In genomic region chr1:224433041-224433670, GRCh38 we compare ENCODE assay signal across 8 cellular contexts. TPM values are rescaled to one million over a fixed set of nuclear protein-coding genes. Genes with fewer than 3 reads are reported as not detected.
DNase-seq lines count a peak whose midpoint lies in the region; ATAC-seq lines count a peak whose summit lies in the region.

No MANE protein-coding gene starts in this region.

- peak overlapping the region; percentile 81 for H3K27ac ChIP-seq in CD4-positive, alpha-beta memory T cell (ENCODE audit: low read depth, low read length)

- in situ Hi-C loops in KBM-7 (cut with MboI; ENCODE audit: low pct_unique_long_range_greater_than_20kb, low sequenced_read_pairs), result no loop called here

- CTCF ChIA-PET in CD4-positive, alpha-beta memory T cell (lab: Charles Lee; ENCODE audit: partially characterized antibody), result interaction anchor here (1.1 to 9.7 kb wide), 3 partner anchors 24 to 317 kb away, joined by 3 to 79 read pairs (median 10); no protein-coding TSS in a partner anchor
- CTCF ChIA-PET in activated CD4-positive, alpha-beta memory T cell treated with anti-CD3 and anti-CD28 coated beads, Interleukin-2, amount 10 ng/mL, durations not matched to agents 7 days and 5 days (lab: Charles Lee), result interaction anchor here (0.6 to 3.6 kb wide), 2 partner anchors 24 to 165 kb away, joined by 4 to 27 read pairs; no protein-coding TSS in a partner anchor

- intact Hi-C loops in CD4-positive, alpha-beta memory T cell (cut with micrococcal nuclease), result loop anchor here (2.0 to 10.0 kb wide), 5 partner anchors 48 to 1720 kb away; partner anchors contain the start of genes AIDA, BROX, DEGS1 and H3-3A

- H3K9me3 Mint-ChIP-seq in CD4-positive, alpha-beta memory T cell, result no peaks in the 10 kb centered on the region
- no peaks in the 10 kb centered on the region for H3K9me3 Mint-ChIP-seq in activated CD4-positive, alpha-beta memory T cell treated with anti-CD3 and anti-CD28 coated beads, Interleukin-2, amount 10 ng/mL, durations not matched to agents 7 days and 5 days
- no peaks in the 10 kb centered on the region for H3K9me3 Mint-ChIP-seq in natural killer cell treated with Interleukin-12 subunit alpha and Interleukin-12 subunit beta and Interleukin-15 and Interleukin-18, amount 100 ng/mL, for 72 hours

- peak overlapping the region; percentile 58 to 79 for H3K4me3 ChIP-seq in CD4-positive, alpha-beta memory T cell (ENCODE audit: low read length in 2 of 2)

- H3K27ac Mint-ChIP-seq in CD4-positive, alpha-beta memory T cell, result peak overlapping the region; percentile 81 to 97 (median 92)
- peak overlapping the region; percentile 84 for H3K27ac Mint-ChIP-seq in activated CD4-positive, alpha-beta memory T cell treated with anti-CD3 and anti-CD28 coated beads, Interleukin-2, amount 10 ng/mL, durations not matched to agents 7 days and 5 days
- peak overlapping the region; percentile 64 to 74 for H3K27ac Mint-ChIP-seq in natural killer cell treated with Interleukin-12 subunit alpha and Interleukin-12 subunit beta and Interleukin-15 and Interleukin-18, amount 100 ng/mL, for 72 hours

- peak; percentile 1 to 15 for ATAC-seq in natural killer cell treated with Interleukin-12 subunit alpha and Interleukin-12 subunit beta and Interleukin-15 and Interleukin-18, amount 100 ng/mL, for 72 hours
- ATAC-seq in HG03095 (IDR thresholded peaks at IDR 0.05; ENCODE audit: unreplicated experiment) (no peak), GM18502 (IDR thresholded peaks at IDR 0.05; ENCODE audit: poor library complexity, unreplicated experiment) (no peak)

- H3K36me3 Mint-ChIP-seq in CD4-positive, alpha-beta memory T cell, result peaks cover 4 to 35% of the 10 kb centered on the region in 2 donors
- peaks cover 38% of the 10 kb centered on the region for H3K36me3 Mint-ChIP-seq in activated CD4-positive, alpha-beta memory T cell treated with anti-CD3 and anti-CD28 coated beads, Interleukin-2, amount 10 ng/mL, durations not matched to agents 7 days and 5 days (ENCODE audit: low read depth)
- peaks cover 17% of the 10 kb centered on the region for H3K36me3 Mint-ChIP-seq in natural killer cell treated with Interleukin-12 subunit alpha and Interleukin-12 subunit beta and Interleukin-15 and Interleukin-18, amount 100 ng/mL, for 72 hours

- H3K27me3 ChIP-seq in CD4-positive, alpha-beta memory T cell (ENCODE audit: insufficient read depth, low read length), result no peaks in the 10 kb centered on the region

- no peaks in the 10 kb centered on the region for H3K9me3 ChIP-seq in CD4-positive, alpha-beta memory T cell (ENCODE audit: control insufficient read depth in 1 of 2, low read length in 2 of 2)

- no peaks in the 10 kb centered on the region for H3K27me3 Mint-ChIP-seq in CD4-positive, alpha-beta memory T cell
- H3K27me3 Mint-ChIP-seq in activated CD4-positive, alpha-beta memory T cell treated with anti-CD3 and anti-CD28 coated beads, Interleukin-2, amount 10 ng/mL, durations not matched to agents 7 days and 5 days, result no peaks in the 10 kb centered on the region
- no peaks in the 10 kb centered on the region for H3K27me3 Mint-ChIP-seq in natural killer cell treated with Interleukin-12 subunit alpha and Interleukin-12 subunit beta and Interleukin-15 and Interleukin-18, amount 100 ng/mL, for 72 hours

- H3K4me1 Mint-ChIP-seq in CD4-positive, alpha-beta memory T cell, result peaks cover 41 to 75% (median 53%) of the 10 kb centered on the region in 4 donors
- H3K4me1 Mint-ChIP-seq in activated CD4-positive, alpha-beta memory T cell treated with anti-CD3 and anti-CD28 coated beads, Interleukin-2, amount 10 ng/mL, durations not matched to agents 7 days and 5 days, result peaks cover 57% of the 10 kb centered on the region
- H3K4me1 Mint-ChIP-seq in natural killer cell treated with Interleukin-12 subunit alpha and Interleukin-12 subunit beta and Interleukin-15 and Interleukin-18, amount 100 ng/mL, for 72 hours (ENCODE audit: low read depth in 2 of 2), result peaks cover 43 to 49% of the 10 kb centered on the region in 2 donors

- peaks cover 9% of the 10 kb centered on the region for H3K36me3 ChIP-seq in CD4-positive, alpha-beta memory T cell (ENCODE audit: insufficient read depth, low read length)

- H3K4me1 ChIP-seq in CD4-positive, alpha-beta memory T cell (ENCODE audit: insufficient read depth, low read length), result peaks cover 71% of the 10 kb centered on the region

- peak overlapping the region; percentile 89 to 97 (median 94) for H3K4me3 Mint-ChIP-seq in CD4-positive, alpha-beta memory T cell
- H3K4me3 Mint-ChIP-seq in activated CD4-positive, alpha-beta memory T cell treated with anti-CD3 and anti-CD28 coated beads, Interleukin-2, amount 10 ng/mL, durations not matched to agents 7 days and 5 days, result peak overlapping the region; percentile 74
- H3K4me3 Mint-ChIP-seq in natural killer cell treated with Interleukin-12 subunit alpha and Interleukin-12 subunit beta and Interleukin-15 and Interleukin-18, amount 100 ng/mL, for 72 hours, result peak overlapping the region; percentile 87

- DNase-seq in CD4-positive, alpha-beta memory T cell, result peak; percentile 32 to 69 (median 33)
- peak; percentile 31 for DNase-seq in KBM-7
- peak; percentile 36 for DNase-seq in activated CD4-positive, alpha-beta memory T cell treated with anti-CD3 and anti-CD28 coated beads, Interleukin-2, amount 10 ng/mL, durations not matched to agents 7 days and 5 days
- DNase-seq in fibroblast of gingiva (ENCODE audit: low read depth), result peak; percentile 35
- no peak for DNase-seq in natural killer cell treated with Interleukin-12 subunit alpha and Interleukin-12 subunit beta and Interleukin-15 and Interleukin-18, amount 100 ng/mL, for 72 hours (ENCODE audit: low spot score)
- no peak for DNase-seq in NCI-H187 (lab: John Stamatoyannopoulos, UW)

- POLR2A ChIA-PET in CD4-positive, alpha-beta memory T cell (lab: Charles Lee; ENCODE audit: partially characterized antibody), result interaction anchor here (0.6 to 7.6 kb wide), 17 partner anchors 8 to 319 kb away, joined by 3 to 43 read pairs (median 9); partner anchors contain the start of genes CNIH4, DEGS1, FBXO28 and NVL
- POLR2A ChIA-PET in activated CD4-positive, alpha-beta memory T cell treated with anti-CD3 and anti-CD28 coated beads, Interleukin-2, amount 10 ng/mL, durations not matched to agents 7 days and 5 days (lab: Charles Lee), result interaction anchor here (0.6 to 4.3 kb wide), 15 partner anchors 10 to 250 kb away, joined by 3 to 31 read pairs (median 4); partner anchors contain the start of genes CNIH4, DEGS1 and NVL

RNA-seq across cellular contexts. Expression of gene WDR26, which starts 1.4 kb away (rescaled TPM):
- total RNA-seq in CD4-positive, alpha-beta memory T cell, result 100 to 1,000 TPM; 121 to 123 TPM
- polyA plus RNA-seq in CD4-positive, alpha-beta memory T cell, result 1 to 10 TPM; 2.9 to 3.9 TPM
- 100 to 1,000 TPM; 114 to 118 TPM for total RNA-seq in activated CD4-positive, alpha-beta memory T cell treated with anti-CD3 and anti-CD28 coated beads, Interleukin-2, amount 10 ng/mL, durations not matched to agents 7 days and 5 days
- total RNA-seq in natural killer cell treated with Interleukin-12 subunit alpha and Interleukin-12 subunit beta and Interleukin-15 and Interleukin-18, amount 100 ng/mL, for 72 hours, result 100 to 1,000 TPM in 1 of 2 donors, 10 to 100 TPM in 1; 87.7 to 103 TPM

Comparison
In these comparisons a context has a peak if more than half of its experiments do, and no peak if none do; other contexts are left out.
1. DNase-seq: peak in CD4-positive, alpha-beta memory T cell (5 of 5), KBM-7 (single experiment), activated CD4-positive, alpha-beta memory T cell treated with anti-CD3 and anti-CD28 coated beads, Interleukin-2, amount 10 ng/mL, durations not matched to agents 7 days and 5 days (single experiment) and fibroblast of gingiva (single experiment); none in natural killer cell treated with Interleukin-12 subunit alpha and Interleukin-12 subunit beta and Interleukin-15 and Interleukin-18, amount 100 ng/mL, for 72 hours (single experiment) and NCI-H187 (0 of 2).
2. ATAC-seq: peak in natural killer cell treated with Interleukin-12 subunit alpha and Interleukin-12 subunit beta and Interleukin-15 and Interleukin-18, amount 100 ng/mL, for 72 hours (2 of 2); none in HG03095 (single experiment) and GM18502 (single experiment).
3. Peak in every context shown above with its lines, with median percentiles within 50 percentile points of each other: H3K27ac Mint-ChIP-seq and H3K4me3 Mint-ChIP-seq.